In genomic region chr10:90418869-90419652, GRCh38 we compare ENCODE assay signal across 12 cellular contexts.
DNase-seq lines count a peak whose midpoint lies in the region; ATAC-seq and TF ChIP-seq lines count a peak whose summit lies in the region.
"Had no signal": no experiment of that assay in that cellular context is flagged by ENCODE, and none has a peak within 500 bp of the region (broad histone marks: within the 10 kb centered on the region; RNA-seq: fewer than 3 reads in every experiment).

No MANE protein-coding gene starts in this region.

- H3K4me1 ChIP-seq in GM23248 (ENCODE audit: insufficient read depth) = no peaks in the 10 kb centered on the region
- H3K4me1 ChIP-seq: psoas muscle had no signal

- WGBS in GM23248 (ENCODE audit: low coverage in 1 of 2, low lambda C conversion rate in 2 of 2, missing lambda C conversion rate in 2 of 2), 2 experiments = 51 to 52% methylated on average over 7 of the region's 7 CpGs

- H4K20me1 ChIP-seq in GM23248 (ENCODE audit: insufficient read depth) = no peaks in the 10 kb centered on the region

- H3K79me2 ChIP-seq in GM23248 (ENCODE audit: insufficient read depth) = no peaks in the 10 kb centered on the region

- no peak overlapping the region for H3K4me2 ChIP-seq in GM23248 (ENCODE audit: unreplicated experiment)

- H3K27me3 ChIP-seq in kidney epithelial cell (ENCODE audit: control insufficient read depth, insufficient read depth, low read length) (no peaks in the 10 kb centered on the region), GM23248 (replicated peaks; ENCODE audit: insufficient read depth) (no peaks in the 10 kb centered on the region)

- no peak for TF ChIP-seq CTCF in kidney epithelial cell (IDR thresholded peaks at IDR 0.05; ENCODE audit: insufficient read depth, low read length, poor library complexity, severe bottlenecking)

- no peak for ATAC-seq in HG02623 (IDR thresholded peaks at IDR 0.05; ENCODE audit: unreplicated experiment)
- ATAC-seq: activated CD8-positive, alpha-beta memory T cell treated with anti-CD3 and anti-CD28 coated beads, Interleukin-2, amount 10 ng/mL, durations not matched to agents 7 days and 5 days; psoas muscle had no signal

- no peaks in the 10 kb centered on the region for H3K36me3 ChIP-seq in kidney epithelial cell (ENCODE audit: control insufficient read depth, insufficient read depth, low read length)
- no peaks in the 10 kb centered on the region for H3K36me3 ChIP-seq in GM23248 (ENCODE audit: low read depth)

- peak; percentile 20 for DNase-seq in ACHN
- DNase-seq in HuH-7.5 (ENCODE audit: low spot score) = peak; percentile 16
- peak; percentile 83 for DNase-seq in astrocyte of the hippocampus (ENCODE audit: low read depth, low spot score)
- DNase-seq in kidney epithelial cell (ENCODE audit: low read depth) = peak; percentile 78
- DNase-seq in GDM1 (lab: John Stamatoyannopoulos, UW) = no peak
- no peak for DNase-seq in GM23248
- no peak for DNase-seq in hypothalamus (lab: John Stamatoyannopoulos, UW)
- DNase-seq: activated CD8-positive, alpha-beta memory T cell treated with anti-CD3 and anti-CD28 coated beads, Interleukin-2, amount 10 ng/mL, durations not matched to agents 7 days and 5 days; anterior cingulate cortex; NCI-H1417; psoas muscle had no signal

- H3K9me2 ChIP-seq in GM23248 (ENCODE audit: insufficient read depth) = no peaks in the 10 kb centered on the region

- in situ Hi-C loops in ACHN (cut with HindIII; ENCODE audit: low pct_ligation_motif_present, low pct_unique_long_range_greater_than_20kb, low sequenced_read_pairs) (no loop called here), GM23248 (cut with MboI) (no loop called here)

- no peak overlapping the region for H3K27ac ChIP-seq in GM23248
- H3K27ac ChIP-seq: psoas muscle had no signal

- H2AFZ ChIP-seq in GM23248 = no peak overlapping the region

- H3K9ac ChIP-seq in GM23248 = no peak overlapping the region

- H3F3A ChIP-seq in GM23248 (ENCODE audit: insufficient read depth) = no peaks in the 10 kb centered on the region

- H3K4me3 ChIP-seq in kidney epithelial cell (ENCODE audit: low read depth, low read length) = no peak overlapping the region
- no peak overlapping the region for H3K4me3 ChIP-seq in GM23248
- H3K4me3 ChIP-seq: psoas muscle had no signal

- H3K9me3 ChIP-seq in GM23248 (ENCODE audit: low read depth) = no peaks in the 10 kb centered on the region
- H3K9me3 ChIP-seq: psoas muscle had no signal

Comparison
In these comparisons a context has a peak if more than half of its experiments do, and no peak if none do; other contexts are left out.
1. DNase-seq: peak in ACHN (single experiment), HuH-7.5 (single experiment), astrocyte of the hippocampus (single experiment) and kidney epithelial cell (single experiment); none in GDM1 (single experiment), GM23248 (single experiment) and hypothalamus (0 of 51).